ENCODE assay signal across 30 cellular contexts in genomic region chr4:141246683-141247429, GRCh38. TPM values are rescaled to one million over a fixed set of nuclear protein-coding genes. Genes with fewer than 3 reads are reported as not detected.
A peak's percentile ranks its signal among the peaks of the same experiment; 100 is the strongest.
DNase-seq lines count a peak whose midpoint lies in the region; ATAC-seq, FAIRE-seq and TF ChIP-seq lines count a peak whose summit lies in the region.
"Had no signal": no experiment of that assay in that cellular context is flagged by ENCODE, and none has a peak within 500 bp of the region (broad histone marks: within the 10 kb centered on the region; RNA-seq: fewer than 3 reads in every experiment).

No MANE protein-coding gene starts in this region.

- no peaks in the 10 kb centered on the region for H3K9me2 ChIP-seq in PC-3 (replicated peaks; ENCODE audit: low read length)

- H3F3A ChIP-seq in PC-3 (ENCODE audit: low read length, unreplicated experiment): no peaks in the 10 kb centered on the region

- no peaks in the 10 kb centered on the region for H3K79me2 ChIP-seq in PC-3 (ENCODE audit: low read length)

- no peaks in the 10 kb centered on the region for H3K9me3 ChIP-seq in PC-3 (ENCODE audit: low read length)
- no peaks in the 10 kb centered on the region for H3K9me3 ChIP-seq in skeletal muscle satellite cell (replicated peaks; ENCODE audit: low read length)
- no peaks in the 10 kb centered on the region for H3K9me3 ChIP-seq in stomach
- H3K9me3 ChIP-seq: SJCRH30, uterus had no signal

- no peak for TF ChIP-seq EP300 in stomach (IDR thresholded peaks at IDR 0.05)

- DNase-seq in activated CD4-positive, alpha-beta memory T cell treated with anti-CD3 and anti-CD28 coated beads, Interleukin-2, amount 10 ng/mL, durations not matched to agents 7 days and 5 days: no peak
- no peak for DNase-seq in activated CD4-positive, alpha-beta memory T cell treated with anti-CD3 and anti-CD28 coated beads for 36 hours
- DNase-seq in PC-3 (peak; percentile 14), bronchial epithelial cell (ENCODE audit: low read depth) (peak; percentile 23), stomach (no peak), iPS-NIHi7 (ENCODE audit: extremely low spot score) (no peak), NCI-H187 (lab: John Stamatoyannopoulos, UW) (no peak)
- DNase-seq: activated CD4-positive, alpha-beta T cell treated with anti-CD3 and anti-CD28 coated beads for 48 hours; activated CD8-positive, alpha-beta memory T cell treated with anti-CD3 and anti-CD28 coated beads, Interleukin-2, amount 50 U/mL, for 4 hours; cerebellar nuclear complex; DMS53; H9; heart right ventricle; naive B cell; NCI-H1417 treated with DMSO at 0.1 percent for 48 hours; NCI-H2107; NCI-H524; NK-92 treated with Interleukin-12 subunit alpha and Interleukin-12 subunit beta, amount 100 ng/mL, for 24 hours; stimulated activated CD4-positive, alpha-beta T cell treated with anti-CD3 and anti-CD28 coated beads, Interleukin-2, amount 100 ng/mL, for 48 hours; stimulated activated naive B cell treated with anti-CD40 and anti-IgM and Interleukin-4, amounts not matched to agents 10 μg/mL and 1 μg/mL and 100 μg/mL, for 72 hours; uterus had no signal

- no peak for ATAC-seq in PC-3
- ATAC-seq: activated naive CD4-positive, alpha-beta T cell treated with anti-CD3 and anti-CD28 coated beads, Interleukin-2, amount 50 U/mL, for 72 hours; heart right ventricle; Panc1 had no signal

- no peaks in the 10 kb centered on the region for H3K9me3 Mint-ChIP-seq in activated CD4-positive, alpha-beta memory T cell treated with anti-CD3 and anti-CD28 coated beads, Interleukin-2, amount 10 ng/mL, durations not matched to agents 7 days and 5 days
- H3K9me3 Mint-ChIP-seq in activated CD4-positive, alpha-beta memory T cell treated with anti-CD3 and anti-CD28 coated beads for 36 hours: no peaks in the 10 kb centered on the region
- H3K9me3 Mint-ChIP-seq: activated naive CD4-positive, alpha-beta T cell treated with anti-CD3 and anti-CD28 coated beads, Interleukin-2, amount 50 U/mL, for 72 hours; activated T-helper 2 cell treated with anti-CD3 and anti-CD28 coated beads, Interferon-gamma antibody, Interleukin-2, Interleukin-4, amounts not matched to agents 10 μg/mL and 5 μg/mL and 100 μg/mL, durations not matched to agents 14 hours and 24 hours and 36 hours; T-helper 1 cell treated with Interleukin-12 subunit alpha and Interleukin-12 subunit beta and Interleukin-4 antibody, amounts not matched to agents 30 μg/mL and 1 μg/mL, for 36 hours had no signal

- H3K4me3 Mint-ChIP-seq in activated CD4-positive, alpha-beta memory T cell treated with anti-CD3 and anti-CD28 coated beads, Interleukin-2, amount 10 ng/mL, durations not matched to agents 7 days and 5 days: no peak overlapping the region
- no peak overlapping the region for H3K4me3 Mint-ChIP-seq in activated CD4-positive, alpha-beta memory T cell treated with anti-CD3 and anti-CD28 coated beads for 36 hours
- H3K4me3 Mint-ChIP-seq: B cell; H9; naive B cell; stimulated activated naive B cell treated with anti-CD40 and anti-IgM and Interleukin-4, amounts not matched to agents 10 μg/mL and 1 μg/mL and 100 μg/mL, for 72 hours had no signal

- H4K20me1 ChIP-seq in PC-3 (ENCODE audit: low read length): no peaks in the 10 kb centered on the region

- POLR2A ChIA-PET in activated CD4-positive, alpha-beta memory T cell treated with anti-CD3 and anti-CD28 coated beads, Interleukin-2, amount 10 ng/mL, durations not matched to agents 7 days and 5 days (lab: Charles Lee): interaction anchor here (1.1 kb wide), 1 partner anchor 24 kb away, joined by 3 read pairs; no protein-coding TSS in a partner anchor
- POLR2A ChIA-PET in activated CD4-positive, alpha-beta memory T cell treated with anti-CD3 and anti-CD28 coated beads for 36 hours (lab: Charles Lee): no interaction called here
- POLR2A ChIA-PET in PC-3 (lab: Charles Lee; ENCODE audit: unreplicated experiment): no interaction called here

- H3K4me2 ChIP-seq in PC-3 (ENCODE audit: low read length): no peak overlapping the region
- H3K4me2 ChIP-seq in skeletal muscle satellite cell (ENCODE audit: low read length): peak overlapping the region; percentile 1

- no peak overlapping the region for H2AFZ ChIP-seq in PC-3 (ENCODE audit: low read length)

- no peaks in the 10 kb centered on the region for H3K4me1 ChIP-seq in PC-3 (ENCODE audit: insufficient read depth, low read length)
- H3K4me1 ChIP-seq in skeletal muscle satellite cell (ENCODE audit: control insufficient read depth, insufficient read depth, low read length): peaks cover 25% of the 10 kb centered on the region
- H3K4me1 ChIP-seq in stomach: no peaks in the 10 kb centered on the region
- H3K4me1 ChIP-seq: uterus had no signal

- H3K27ac ChIP-seq in PC-3 (ENCODE audit: low read length) (no peak overlapping the region), stomach (no peak overlapping the region)
- H3K27ac ChIP-seq: heart right ventricle, HL-60, uterus had no signal

- peaks cover 4% of the 10 kb centered on the region for H3K27me3 Mint-ChIP-seq in activated CD4-positive, alpha-beta memory T cell treated with anti-CD3 and anti-CD28 coated beads, Interleukin-2, amount 10 ng/mL, durations not matched to agents 7 days and 5 days
- H3K27me3 Mint-ChIP-seq in activated CD4-positive, alpha-beta memory T cell treated with anti-CD3 and anti-CD28 coated beads for 36 hours: peaks cover 2% of the 10 kb centered on the region
- H3K27me3 Mint-ChIP-seq: B cell had no signal

- peaks cover 2% of the 10 kb centered on the region for H3K36me3 Mint-ChIP-seq in activated CD4-positive, alpha-beta memory T cell treated with anti-CD3 and anti-CD28 coated beads, Interleukin-2, amount 10 ng/mL, durations not matched to agents 7 days and 5 days (ENCODE audit: low read depth)
- H3K36me3 Mint-ChIP-seq in activated CD4-positive, alpha-beta memory T cell treated with anti-CD3 and anti-CD28 coated beads for 36 hours: no peaks in the 10 kb centered on the region
- H3K36me3 Mint-ChIP-seq: activated naive CD4-positive, alpha-beta T cell treated with anti-CD3 and anti-CD28 coated beads, Interleukin-2, amount 50 U/mL, for 72 hours; naive B cell; stimulated activated naive B cell treated with anti-CD40 and anti-IgM and Interleukin-4, amounts not matched to agents 10 μg/mL and 1 μg/mL and 100 μg/mL, for 72 hours had no signal

- no TSS peak for BruUV-seq in PC-3 (replicated peaks; lab: Mats Ljungman, UMichigan)

- no peak for FAIRE-seq in bronchial epithelial cell (lab: Jason Lieb, UNC)
- FAIRE-seq: A204.1 had no signal

- H3K36me3 ChIP-seq in PC-3 (ENCODE audit: low read depth, low read length) (no peaks in the 10 kb centered on the region), bronchial epithelial cell (ENCODE audit: control insufficient read depth, insufficient read depth, low read length) (no peaks in the 10 kb centered on the region), skeletal muscle satellite cell (ENCODE audit: insufficient read depth, low read length) (no peaks in the 10 kb centered on the region), stomach (no peaks in the 10 kb centered on the region)
- H3K36me3 ChIP-seq: heart right ventricle, SJCRH30, uterus had no signal

- no peak overlapping the region for H3K4me3 ChIP-seq in PC-3 (ENCODE audit: low read length)
- no peak overlapping the region for H3K4me3 ChIP-seq in bronchial epithelial cell (ENCODE audit: low read depth, low read length)
- H3K4me3 ChIP-seq in skeletal muscle satellite cell (ENCODE audit: low read length): no peak overlapping the region
- H3K4me3 ChIP-seq in stomach: no peak overlapping the region
- H3K4me3 ChIP-seq: heart right ventricle, SJCRH30, uterus had no signal

- peaks cover 31% of the 10 kb centered on the region for H3K4me1 Mint-ChIP-seq in activated CD4-positive, alpha-beta memory T cell treated with anti-CD3 and anti-CD28 coated beads, Interleukin-2, amount 10 ng/mL, durations not matched to agents 7 days and 5 days
- peaks cover 5% of the 10 kb centered on the region for H3K4me1 Mint-ChIP-seq in activated CD4-positive, alpha-beta memory T cell treated with anti-CD3 and anti-CD28 coated beads for 36 hours (ENCODE audit: low read depth)
- H3K4me1 Mint-ChIP-seq: B cell; H9; naive B cell; stimulated activated naive B cell treated with anti-CD40 and anti-IgM and Interleukin-4, amounts not matched to agents 10 μg/mL and 1 μg/mL and 100 μg/mL, for 72 hours had no signal

- CTCF ChIA-PET in activated CD4-positive, alpha-beta memory T cell treated with anti-CD3 and anti-CD28 coated beads, Interleukin-2, amount 10 ng/mL, durations not matched to agents 7 days and 5 days (lab: Charles Lee): no interaction called here
- CTCF ChIA-PET in activated CD4-positive, alpha-beta memory T cell treated with anti-CD3 and anti-CD28 coated beads for 36 hours (lab: Charles Lee): interaction anchor here (0.9 kb wide), 1 partner anchor 24 kb away, joined by 3 read pairs; no protein-coding TSS in a partner anchor
- CTCF ChIA-PET in PC-3 (lab: Charles Lee): no interaction called here

- no peak for TF ChIP-seq POLR2A in stomach (IDR thresholded peaks at IDR 0.05)

- H3K9ac ChIP-seq in PC-3 (ENCODE audit: low read length): no peak overlapping the region
- no peak overlapping the region for H3K9ac ChIP-seq in skeletal muscle satellite cell (ENCODE audit: low read depth, low read length)

- no peak for TF ChIP-seq CTCF in PC-3 (conservative IDR thresholded peaks at IDR 0.05; ENCODE audit: low read depth, low read length)
- no peak for TF ChIP-seq CTCF in bronchial epithelial cell (IDR thresholded peaks at IDR 0.05; ENCODE audit: insufficient read depth, low read length, severe bottlenecking)
- no peak for TF ChIP-seq CTCF in stomach (IDR thresholded peaks at IDR 0.05)

- no peaks in the 10 kb centered on the region for H3K27me3 ChIP-seq in PC-3 (ENCODE audit: low read length)
- H3K27me3 ChIP-seq in bronchial epithelial cell (ENCODE audit: control insufficient read depth, insufficient read depth, low read length): no peaks in the 10 kb centered on the region
- no peaks in the 10 kb centered on the region for H3K27me3 ChIP-seq in skeletal muscle satellite cell (ENCODE audit: control insufficient read depth, insufficient read depth, low read length)
- H3K27me3 ChIP-seq in stomach: no peaks in the 10 kb centered on the region
- H3K27me3 ChIP-seq: heart right ventricle, SJCRH30, uterus had no signal

- H3K27ac Mint-ChIP-seq in activated CD4-positive, alpha-beta memory T cell treated with anti-CD3 and anti-CD28 coated beads, Interleukin-2, amount 10 ng/mL, durations not matched to agents 7 days and 5 days: peak overlapping the region; percentile 55
- H3K27ac Mint-ChIP-seq in activated CD4-positive, alpha-beta memory T cell treated with anti-CD3 and anti-CD28 coated beads for 36 hours: no peak overlapping the region
- H3K27ac Mint-ChIP-seq: activated naive CD4-positive, alpha-beta T cell treated with anti-CD3 and anti-CD28 coated beads, Interleukin-2, amount 50 U/mL, for 72 hours; activated T-helper 2 cell treated with anti-CD3 and anti-CD28 coated beads, Interferon-gamma antibody, Interleukin-2, Interleukin-4, amounts not matched to agents 10 μg/mL and 5 μg/mL and 100 μg/mL, durations not matched to agents 14 hours and 24 hours and 36 hours; B cell; H9; naive B cell; stimulated activated naive B cell treated with anti-CD40 and anti-IgM and Interleukin-4, amounts not matched to agents 10 μg/mL and 1 μg/mL and 100 μg/mL, for 72 hours had no signal

- 41 to 54% (median 52%) methylated on average over 2 of the region's 2 CpGs for WGBS in stomach, 5 donors

- intact Hi-C loops in activated CD4-positive, alpha-beta memory T cell treated with anti-CD3 and anti-CD28 coated beads for 36 hours (cut with micrococcal nuclease): no loop called here
- intact Hi-C loops in PC-3 (cut with micrococcal nuclease) (no loop called here), stomach (cut with DNase I; ENCODE audit: low total_unique reads) (no loop called here)

RNA-seq across cellular contexts. Expression of gene ZNF330, which starts 26.2 kb away (rescaled TPM):
- total RNA-seq in activated CD4-positive, alpha-beta memory T cell treated with anti-CD3 and anti-CD28 coated beads, Interleukin-2, amount 10 ng/mL, durations not matched to agents 7 days and 5 days: 10 to 100 TPM; 48.9 to 53.7 TPM
- 10 to 100 TPM; 60.3 to 62.6 TPM for total RNA-seq in activated CD4-positive, alpha-beta memory T cell treated with anti-CD3 and anti-CD28 coated beads for 36 hours
- total RNA-seq in PC-3 (2014; rRNA removed) (33.2 and 44.4 TPM in 2 replicates), bronchial epithelial cell (42.4 and 49.7 TPM in 2 replicates), stomach (10 to 100 TPM in 3 of 5 donors, 1 to 10 TPM in 2; 5.5 to 68.3 (median 24.1) TPM)
- total RNA-seq in skeletal muscle satellite cell (2012; rRNA removed): 12.2 and 30.7 TPM in 2 replicates
- 10 to 100 TPM; 20.3 to 24.7 (median 20.6) TPM for polyA plus RNA-seq in stomach

Comparison
In these comparisons a context has a peak if more than half of its experiments do, and no peak if none do; other contexts are left out.
1. DNase-seq: peak in PC-3 (single experiment) and bronchial epithelial cell (single experiment); none in activated CD4-positive, alpha-beta memory T cell treated with anti-CD3 and anti-CD28 coated beads, Interleukin-2, amount 10 ng/mL, durations not matched to agents 7 days and 5 days (single experiment), activated CD4-positive, alpha-beta memory T cell treated with anti-CD3 and anti-CD28 coated beads for 36 hours (single experiment), stomach (single experiment), iPS-NIHi7 (single experiment) and NCI-H187 (0 of 2).